ENCODE assay signal across 5 cellular contexts in the genomic region with DNA sequence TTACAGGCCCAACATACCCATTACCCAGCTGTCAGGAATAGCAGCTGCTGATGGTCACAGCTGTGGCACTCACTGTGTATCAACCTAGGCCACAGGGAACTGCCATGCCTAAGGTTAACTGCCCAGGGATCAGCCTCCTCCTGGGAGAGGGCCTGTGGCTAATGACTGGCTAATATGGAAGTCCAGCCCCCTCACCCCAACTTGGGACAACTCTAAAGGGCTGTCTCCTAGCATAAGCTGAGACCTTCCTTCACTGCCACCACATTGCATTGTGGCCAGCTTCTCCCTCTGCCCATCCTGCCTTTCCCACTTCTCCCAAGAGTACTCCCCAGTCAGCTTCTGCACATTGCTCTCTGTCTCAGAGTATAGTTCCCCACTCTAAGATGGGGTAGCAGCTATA.
"Had no signal": no experiment of that assay in that cellular context is flagged by ENCODE, and none has a peak within 500 bp of the region (broad histone marks: within the 10 kb centered on the region; RNA-seq: fewer than 3 reads in every experiment).

No MANE protein-coding gene starts in this region.

- H3K36me3 Mint-ChIP-seq: IgD-negative memory B cell had no signal

- ATAC-seq: HepG2, K562 had no signal

- H3K4me3 Mint-ChIP-seq: IgD-negative memory B cell had no signal

- H3K4me3 ChIP-seq: K562 had no signal

- H3K27ac ChIP-seq: HL-60 had no signal

- H3K4me1 Mint-ChIP-seq: IgD-negative memory B cell had no signal

- DNase-seq: IMR-90 had no signal

- H3K27me3 Mint-ChIP-seq: IgD-negative memory B cell had no signal

- H3K27ac Mint-ChIP-seq: IgD-negative memory B cell had no signal
